Comparison of ENCODE assay signal across 25 cellular contexts in genomic region chr7:98091523-98091922, GRCh38. TPM values are rescaled to one million over a fixed set of nuclear protein-coding genes. Genes with fewer than 3 reads are reported as not detected.
DNase-seq lines count a peak whose midpoint lies in the region; ATAC-seq, FAIRE-seq and TF ChIP-seq lines count a peak whose summit lies in the region.
"Had no signal": no experiment of that assay in that cellular context is flagged by ENCODE, and none has a peak within 500 bp of the region (broad histone marks: within the 10 kb centered on the region; RNA-seq: fewer than 3 reads in every experiment).

No MANE protein-coding gene starts in this region.

- WGBS in K562 (ENCODE audit: insufficient coverage, low coverage, missing lambda C conversion rate): 2% methylated on average over 3 of the region's 3 CpGs
- no CpG with 5 or more reads among the region's 3 CpGs for WGBS in trophoblast cell (ENCODE audit: extremely low coverage, insufficient coverage, insufficient read length)
- 74 to 93% (median 87%) methylated on average over 3 of the region's 3 CpGs for WGBS in spleen, 5 donors

- in situ Hi-C loops in K562 (cut with MboI): no loop called here

- H3K27ac ChIP-seq in RWPE2 (ENCODE audit: poor library complexity, severe bottlenecking) (peak overlapping the region; percentile 52), K562 (ENCODE audit: extremely low read depth, low read depth, low read length) (no peak overlapping the region), trophoblast cell (ENCODE audit: low read depth, low read length) (no peak overlapping the region), spleen (no peak overlapping the region)
- H3K27ac ChIP-seq: BLaER1 had no signal

- no peaks in the 10 kb centered on the region for H3K79me1 ChIP-seq in trophoblast cell (ENCODE audit: low read length)

- TF ChIP-seq CTCF in RWPE2 (IDR thresholded peaks at IDR 0.05; ENCODE audit: poor library complexity, severe bottlenecking) (no peak), K562 (IDR thresholded peaks at IDR 0.05 in 2 of 3, conservative IDR thresholded peaks at IDR 0.05 in 1 of 3; ENCODE audit: insufficient read depth in 2 of 3, low read depth in 1 of 3, low read length in 3 of 3) (no peak), spleen (IDR thresholded peaks at IDR 0.05 in 8 of 11, conservative IDR thresholded peaks at IDR 0.05 in 3 of 11) (no peak)

- no peak for TF ChIP-seq EP300 in K562 (IDR thresholded peaks at IDR 0.05; ENCODE audit: low read length)

- no peaks in the 10 kb centered on the region for H3K27me3 ChIP-seq in RWPE2 (ENCODE audit: insufficient read depth, poor library complexity, severe bottlenecking)
- peaks cover 13 to 17% of the 10 kb centered on the region in 2 experiments for H3K27me3 ChIP-seq in K562 (ENCODE audit: control insufficient read depth in 2 of 2, insufficient read depth in 2 of 2, low read length in 2 of 2)
- H3K27me3 ChIP-seq in trophoblast cell (ENCODE audit: insufficient read depth, low read length): no peaks in the 10 kb centered on the region
- peaks cover 0 to 18% (median 0%) of the 10 kb centered on the region in 7 donors for H3K27me3 ChIP-seq in spleen (replicated peaks in 1 of 7)
- H3K27me3 ChIP-seq: BE2C, BLaER1 had no signal

- no peaks in the 10 kb centered on the region for H3K36me3 ChIP-seq in RWPE2 (ENCODE audit: low read depth)
- no peaks in the 10 kb centered on the region for H3K36me3 ChIP-seq in K562 (ENCODE audit: control insufficient read depth, insufficient read depth, low read length)
- no peaks in the 10 kb centered on the region for H3K36me3 ChIP-seq in trophoblast cell (ENCODE audit: control insufficient read depth in 1 of 2, insufficient read depth in 2 of 2, low read length in 2 of 2)
- no peaks in the 10 kb centered on the region for H3K36me3 ChIP-seq in spleen
- H3K36me3 ChIP-seq: BE2C, BLaER1 had no signal

- H4K20me1 ChIP-seq in K562 (replicated peaks; ENCODE audit: control insufficient read depth, insufficient read depth, low read length): no peaks in the 10 kb centered on the region
- H4K20me1 ChIP-seq: BLaER1 had no signal

- CTCF ChIA-PET in K562 (lab: Yijun Ruan, JAX; ENCODE audit: low intra/inter-chr PET ratio): no interaction called here

- H2BK12ac ChIP-seq in trophoblast cell (ENCODE audit: low read length): no peak overlapping the region

- H3K79me2 ChIP-seq in K562 (ENCODE audit: control insufficient read depth, insufficient read depth, low read length) (no peaks in the 10 kb centered on the region), trophoblast cell (ENCODE audit: control insufficient read depth, insufficient read depth, low read length, poor library complexity) (no peaks in the 10 kb centered on the region)

- no peak overlapping the region for H3K23ac ChIP-seq in trophoblast cell (ENCODE audit: low read length)

- H2AFZ ChIP-seq in K562 (ENCODE audit: low read depth, low read length) (no peak overlapping the region), trophoblast cell (ENCODE audit: insufficient read depth, low read length, poor library complexity) (no peak overlapping the region)

- no peak overlapping the region for H4K8ac ChIP-seq in trophoblast cell (ENCODE audit: low read depth, low read length)

- H3K18ac ChIP-seq in trophoblast cell (ENCODE audit: low read length): no peak overlapping the region

- intact Hi-C loops in K562 (cut with micrococcal nuclease) (no loop called here), spleen (cut with DNase I; ENCODE audit: low total_unique reads) (no loop called here)

- peak; percentile 6 for FAIRE-seq in K562 (lab: Jason Lieb, UNC)
- FAIRE-seq: A204.1, GM12891, GM18507 had no signal

- BruUV-seq in K562 (replicated peaks; lab: Mats Ljungman, UMichigan): no TSS peak

- no peak overlapping the region for H2BK120ac ChIP-seq in trophoblast cell (ENCODE audit: insufficient read depth, low read length, poor library complexity)

- TF ChIP-seq POLR2A in K562 (conservative IDR thresholded peaks at IDR 0.05) (no peak), spleen (IDR thresholded peaks at IDR 0.05) (no peak)

- no peak overlapping the region for H3K9ac ChIP-seq in K562 (ENCODE audit: insufficient read depth in 1 of 2, low read depth in 2 of 2, low read length in 2 of 2)
- H3K9ac ChIP-seq in trophoblast cell (ENCODE audit: low read length): no peak overlapping the region
- H3K9ac ChIP-seq: BLaER1 had no signal

- H2AK5ac ChIP-seq in trophoblast cell (ENCODE audit: low read length): no peak overlapping the region

- H2BK5ac ChIP-seq in trophoblast cell (ENCODE audit: low read depth, low read length, poor library complexity): no peak overlapping the region

- H3K9me3 ChIP-seq in RWPE2 (ENCODE audit: severe bottlenecking): peaks cover 12% of the 10 kb centered on the region
- H3K9me3 ChIP-seq in K562 (replicated peaks; ENCODE audit: control insufficient read depth, insufficient read depth, low read depth, low read length): no peaks in the 10 kb centered on the region; the same call in 1 of the 2 replicates
- peaks cover 1% of the 10 kb centered on the region for H3K9me3 ChIP-seq in trophoblast cell (ENCODE audit: insufficient read depth, low read depth, low read length)
- H3K9me3 ChIP-seq in spleen: peaks cover 0 to 40% (median 26%) of the 10 kb centered on the region in 8 donors
- H3K9me3 ChIP-seq: BE2C had no signal

- no peaks in the 10 kb centered on the region for H3K9me1 ChIP-seq in K562 (ENCODE audit: control insufficient read depth, insufficient read depth, low read length)

- H3K4me1 ChIP-seq in RWPE2 (ENCODE audit: insufficient read depth, poor library complexity, severe bottlenecking) (peaks cover 5% of the 10 kb centered on the region), K562 (replicated peaks in 1 of 2; ENCODE audit: control insufficient read depth in 2 of 2, insufficient read depth in 2 of 2, low read length in 2 of 2) (no peaks in the 10 kb centered on the region), trophoblast cell (ENCODE audit: control insufficient read depth in 1 of 2, insufficient read depth in 2 of 2, low read length in 2 of 2) (no peaks in the 10 kb centered on the region), spleen (no peaks in the 10 kb centered on the region)
- H3K4me1 ChIP-seq: BE2C, BLaER1 had no signal

- no peak for TF ChIP-seq RAD21 in K562 (CRISPR knock-in tag; conservative IDR thresholded peaks at IDR 0.05 in 1 of 2, IDR thresholded peaks at IDR 0.05 in 1 of 2)

- POLR2A ChIA-PET in K562 (lab: Yijun Ruan, JAX): interaction anchor here (0.5 kb wide), 1 partner anchor 20 kb away, joined by 4 read pairs; no protein-coding TSS in a partner anchor

- H4K12ac ChIP-seq in trophoblast cell (ENCODE audit: low read depth, low read length): no peak overlapping the region

- H3K4me2 ChIP-seq in K562 (ENCODE audit: insufficient read depth, low read length) (no peak overlapping the region), trophoblast cell (ENCODE audit: low read length) (no peak overlapping the region)
- H3K4me2 ChIP-seq: BLaER1 had no signal

- H4K91ac ChIP-seq in trophoblast cell (ENCODE audit: low read depth, low read length): no peak overlapping the region

- no peak overlapping the region for H3K4ac ChIP-seq in trophoblast cell (ENCODE audit: low read depth, low read length)

- ATAC-seq in RWPE2 (ENCODE audit: low read depth) (no peak), K562 (no peak), left lobe of liver (no peak)

- no peak overlapping the region for H3K14ac ChIP-seq in trophoblast cell (ENCODE audit: low read length)

- DNase-seq in RWPE2 (ENCODE audit: low spot score) (no peak), K562 (ENCODE audit: extremely low read depth in 1 of 4, low spot score in 3 of 4) (no peak), left lobe of liver (ENCODE audit: low spot score) (peak; percentile 6), trophoblast cell (peak; percentile 48 to 72), spleen (no peak), GM03348 (ENCODE audit: low spot score) (no peak)
- no peak for DNase-seq in activated CD4-positive, alpha-beta T cell treated with anti-CD3 and anti-CD28 coated beads for 1 hour
- no peak for DNase-seq in stimulated activated CD4-positive, alpha-beta T cell treated with anti-CD3 and anti-CD28 coated beads, Interleukin-4, amount 100 ng/mL, for 4 hours
- DNase-seq: 8988T; ACHN; BE2C; C1 segment of cervical spinal cord; CD4-positive, alpha-beta memory T cell; CD4-positive, CD25-positive, alpha-beta regulatory T cell; CD8-positive, alpha-beta memory T cell; COR-L47; DMS 273 treated with DMSO at 0.1 percent for 48 hours; DMS153; DMS79; DND-41; GDM1 had no signal

- H3K4me3 ChIP-seq in RWPE2 (ENCODE audit: severe bottlenecking) (no peak overlapping the region), K562 (no peak overlapping the region), trophoblast cell (ENCODE audit: low read depth, low read length) (no peak overlapping the region), spleen (no peak overlapping the region)
- H3K4me3 ChIP-seq: BLaER1 had no signal

TF ChIP-seq in K562, 482 proteins besides CTCF, POLR2A, EP300 and RAD21 (continues in another document):
- peak; percentile 55 for TF ChIP-seq ZNF384 (IDR thresholded peaks at IDR 0.05; ENCODE audit: low read depth, low read length)

RNA-seq across cellular contexts. Expression of gene LMTK2, which starts 15.1 kb away (rescaled TPM):
- 21.6 and 22.5 TPM in 2 replicates for total RNA-seq in K562 (2011; cell fraction: chromatin; rRNA removed; ENCODE audit: low replicate concordance)
- total RNA-seq in K562 (2011; cell fraction: nucleolus; rRNA removed): 17.4 and 19.2 TPM in 2 replicates
- 22.9 and 28.6 TPM in 2 replicates for total RNA-seq in K562 (2011; cell fraction: nucleoplasm; rRNA removed)
- total RNA-seq in K562 (2014; rRNA removed) (6.4 and 7.7 TPM in 2 replicates), K562 (2014; rRNA removed; fragmentation: Illumina TruSeq; extraction: Trizol) (6.3 and 7.1 TPM in 2 replicates), K562 (2015; rRNA removed; fragmentation: Illumina TruSeq; extraction: Trizol) (7.7 and 7.8 TPM in 2 replicates), K562 (2021) (14.3 and 16.4 TPM in 2 replicates), left lobe of liver (12.7 TPM), spleen (10 to 100 TPM; 15.7 to 22.8 (median 19.9) TPM)
- polyA plus RNA-seq in K562 (2011; rRNA removed) (3.3 and 3.6 TPM in 2 replicates), K562 (2014; fragmentation: Illumina TruSeq; extraction: Trizol) (8.3 and 8.4 TPM in 2 replicates), K562 (2014; fragmentation: Nextera tagmentation; extraction: Ambion mirVana) (1 to 10 TPM in 1 of 2 experiments, under 1 TPM in 1; 0.78 to 1.8 TPM), K562 (2014; rRNA removed) (6.2 and 6.5 TPM in 2 replicates), spleen (1 to 10 TPM; 1.3 to 2.9 (median 1.9) TPM)
- polyA plus RNA-seq in K562 (2011; cell fraction: cytosol; rRNA removed): 2.3 and 3.7 TPM in 2 replicates
- polyA plus RNA-seq in K562 (2011; cell fraction: nucleus; rRNA removed): 3.9 and 7.0 TPM in 2 replicates
- 5.3 and 6.1 TPM in 2 replicates for polyA plus RNA-seq in K562 (2012)
- polyA minus RNA-seq in K562 (2011; rRNA and poly(A)+ RNA removed): 5.7 and 7.3 TPM in 2 replicates
- 9.5 and 10.7 TPM in 2 replicates for polyA minus RNA-seq in K562 (2011; cell fraction: cytosol; rRNA and poly(A)+ RNA removed)
- polyA minus RNA-seq in K562 (2011; cell fraction: nucleus; rRNA and poly(A)+ RNA removed): 4.1 and 5.1 TPM in 2 replicates
- polyA plus RNA-seq in trophoblast cell (2013): 10.6 and 10.8 TPM in 2 replicates

Comparison
In these comparisons a context has a peak if more than half of its experiments do, and no peak if none do; other contexts are left out.
1. DNase-seq: peak in left lobe of liver (single experiment) and trophoblast cell (2 of 2); none in RWPE2 (single experiment), K562 (0 of 4), spleen (single experiment), activated CD4-positive, alpha-beta T cell treated with anti-CD3 and anti-CD28 coated beads for 1 hour (single experiment), stimulated activated CD4-positive, alpha-beta T cell treated with anti-CD3 and anti-CD28 coated beads, Interleukin-4, amount 100 ng/mL, for 4 hours (0 of 2) and GM03348 (single experiment).